ENCODE assay signal across 26 cellular contexts in genomic region chr6:37105782-37106137, GRCh38.
DNase-seq lines count a peak whose midpoint lies in the region; ATAC-seq and TF ChIP-seq lines count a peak whose summit lies in the region.
"Had no signal": no experiment of that assay in that cellular context is flagged by ENCODE, and none has a peak within 500 bp of the region (broad histone marks: within the 10 kb centered on the region; RNA-seq: fewer than 3 reads in every experiment).

No MANE protein-coding gene starts in this region.

- H3K79me1 ChIP-seq in mesendoderm (ENCODE audit: low read length) = no peaks in the 10 kb centered on the region

- no peak overlapping the region for H3K4ac ChIP-seq in mesendoderm (ENCODE audit: low read depth, low read length)

- H4K8ac ChIP-seq in mesendoderm (ENCODE audit: low read depth, low read length) = no peak overlapping the region

- POLR2A ChIA-PET in WTC11 (lab: Charles Lee) = no interaction called here

- peak overlapping the region; percentile 62 for H3K56ac ChIP-seq in mesendoderm (ENCODE audit: low read length)

- no peaks in the 10 kb centered on the region for H3K27me3 Mint-ChIP-seq in natural killer cell treated with Interleukin-12 subunit alpha and Interleukin-12 subunit beta and Interleukin-15 and Interleukin-18, amount 100 ng/mL, for 72 hours
- no peaks in the 10 kb centered on the region for H3K27me3 Mint-ChIP-seq in natural killer cell (ENCODE audit: low read depth in 2 of 2)
- no peaks in the 10 kb centered on the region for H3K27me3 Mint-ChIP-seq in WTC11 (ENCODE audit: low read depth)
- H3K27me3 Mint-ChIP-seq: central memory CD8-positive, alpha-beta T cell had no signal

- H2BK15ac ChIP-seq in mesendoderm (replicated peaks; ENCODE audit: low read depth) = no peak overlapping the region

- H2BK120ac ChIP-seq in mesendoderm (ENCODE audit: low read depth, low read length) = no peak overlapping the region

- no peak overlapping the region for H2AK5ac ChIP-seq in mesendoderm (ENCODE audit: low read length)

- peak overlapping the region; percentile 10 for H3K27ac ChIP-seq in mesendoderm (ENCODE audit: low read depth, low read length)
- H3K27ac ChIP-seq: ascending aorta, HL-60 had no signal

- peaks cover 4% of the 10 kb centered on the region for H3K36me3 Mint-ChIP-seq in natural killer cell treated with Interleukin-12 subunit alpha and Interleukin-12 subunit beta and Interleukin-15 and Interleukin-18, amount 100 ng/mL, for 72 hours
- H3K36me3 Mint-ChIP-seq in natural killer cell = no peaks in the 10 kb centered on the region
- H3K36me3 Mint-ChIP-seq in WTC11 = peaks cover 15% of the 10 kb centered on the region
- H3K36me3 Mint-ChIP-seq: activated naive CD8-positive, alpha-beta T cell treated with anti-CD3 and anti-CD28 coated beads for 36 hours had no signal

- H3K9ac ChIP-seq in mesendoderm (ENCODE audit: low read length) = no peak overlapping the region

- ATAC-seq in natural killer cell treated with Interleukin-12 subunit alpha and Interleukin-12 subunit beta and Interleukin-15 and Interleukin-18, amount 100 ng/mL, for 72 hours = no peak
- no peak for ATAC-seq in natural killer cell
- no peak for ATAC-seq in WTC11
- ATAC-seq: Right ventricle myocardium inferior had no signal

- H3K9me3 Mint-ChIP-seq in natural killer cell treated with Interleukin-12 subunit alpha and Interleukin-12 subunit beta and Interleukin-15 and Interleukin-18, amount 100 ng/mL, for 72 hours = peaks cover 2% of the 10 kb centered on the region
- no peaks in the 10 kb centered on the region for H3K9me3 Mint-ChIP-seq in natural killer cell
- no peaks in the 10 kb centered on the region for H3K9me3 Mint-ChIP-seq in WTC11
- H3K9me3 Mint-ChIP-seq: activated naive CD8-positive, alpha-beta T cell treated with anti-CD3 and anti-CD28 coated beads for 36 hours; activated T-helper 2 cell treated with anti-CD3 and anti-CD28 coated beads, Interferon-gamma antibody, Interleukin-2, Interleukin-4, amounts not matched to agents 10 μg/mL and 5 μg/mL and 100 μg/mL, durations not matched to agents 14 hours and 24 hours and 36 hours; central memory CD8-positive, alpha-beta T cell had no signal

- no peak overlapping the region for H3K4me2 ChIP-seq in mesendoderm (ENCODE audit: low read length)

- H3K4me3 Mint-ChIP-seq in natural killer cell treated with Interleukin-12 subunit alpha and Interleukin-12 subunit beta and Interleukin-15 and Interleukin-18, amount 100 ng/mL, for 72 hours = peak overlapping the region; percentile 65
- no peak overlapping the region for H3K4me3 Mint-ChIP-seq in natural killer cell
- H3K4me3 Mint-ChIP-seq in WTC11 = no peak overlapping the region
- H3K4me3 Mint-ChIP-seq: activated naive CD8-positive, alpha-beta T cell treated with anti-CD3 and anti-CD28 coated beads for 36 hours; central memory CD8-positive, alpha-beta T cell had no signal

- no peak for DNase-seq in natural killer cell treated with Interleukin-12 subunit alpha and Interleukin-12 subunit beta and Interleukin-15 and Interleukin-18, amount 100 ng/mL, for 72 hours (ENCODE audit: low spot score)
- DNase-seq in natural killer cell (no peak), WTC11 (ENCODE audit: low spot score) (no peak), mesendoderm (no peak), NCI-H2196 treated with DMSO at 0.1 percent for 48 hours (lab: John Stamatoyannopoulos, UW; ENCODE audit: unreplicated experiment) (no peak), NCI-H1092 treated with DMSO at 0.1 percent for 48 hours (lab: John Stamatoyannopoulos, UW) (no peak), NCI-H1694 (lab: John Stamatoyannopoulos, UW) (no peak)
- DNase-seq in central memory CD4-positive, alpha-beta T cell = no peak
- DNase-seq: ACHN; activated CD4-positive, alpha-beta T cell treated with anti-CD3 and anti-CD28 coated beads for 48 hours; activated naive CD8-positive, alpha-beta T cell treated with anti-CD3 and anti-CD28 coated beads for 36 hours; C1 segment of cervical spinal cord; EL; HCEC 1CT; head of caudate nucleus; IMR-90; NCI-H1105 treated with DMSO at 0.1 percent for 48 hours; NCI-H2029 treated with DMSO at 0.1 percent for 48 hours; NCI-H226; NCI-H748 treated with DMSO at 0.1 percent for 48 hours; uterus had no signal

- no peak overlapping the region for H3K4me3 ChIP-seq in mesendoderm (ENCODE audit: low read length)
- H3K4me3 ChIP-seq: ascending aorta, uterus had no signal

- H3K27ac Mint-ChIP-seq in natural killer cell treated with Interleukin-12 subunit alpha and Interleukin-12 subunit beta and Interleukin-15 and Interleukin-18, amount 100 ng/mL, for 72 hours = peak overlapping the region; percentile 22 to 29
- H3K27ac Mint-ChIP-seq in natural killer cell (peak overlapping the region in 1 of 2 donors; percentile 10), WTC11 (peak overlapping the region; percentile 95)
- H3K27ac Mint-ChIP-seq: activated naive CD8-positive, alpha-beta T cell treated with anti-CD3 and anti-CD28 coated beads for 36 hours; activated T-helper 2 cell treated with anti-CD3 and anti-CD28 coated beads, Interferon-gamma antibody, Interleukin-2, Interleukin-4, amounts not matched to agents 10 μg/mL and 5 μg/mL and 100 μg/mL, durations not matched to agents 14 hours and 24 hours and 36 hours had no signal

- H2BK5ac ChIP-seq in mesendoderm (ENCODE audit: low read length) = no peak overlapping the region

- CTCF ChIA-PET in WTC11 (lab: Charles Lee) = interaction anchor here (0.7 to 2.0 kb wide), 3 partner anchors 10 to 88 kb away, joined by 3 to 6 read pairs (median 4); no protein-coding TSS in a partner anchor

- H3K79me2 ChIP-seq in mesendoderm (ENCODE audit: control insufficient read depth, insufficient read depth, low read length) = no peaks in the 10 kb centered on the region

- H3K23ac ChIP-seq in mesendoderm (ENCODE audit: low read length) = no peak overlapping the region

- H3K27me3 ChIP-seq in mesendoderm (ENCODE audit: insufficient read depth, low read length, poor library complexity) = no peaks in the 10 kb centered on the region
- H3K27me3 ChIP-seq: ascending aorta, uterus had no signal

- H3K36me3 ChIP-seq in mesendoderm (ENCODE audit: control insufficient read depth, insufficient read depth, low read length) = no peaks in the 10 kb centered on the region
- H3K36me3 ChIP-seq: ascending aorta, uterus had no signal

- H4K5ac ChIP-seq in mesendoderm (ENCODE audit: low read length) = no peak overlapping the region

- H3K4me1 ChIP-seq in mesendoderm (ENCODE audit: control insufficient read depth, low read depth, low read length) = peaks cover 30% of the 10 kb centered on the region

- TF ChIP-seq CTCF in natural killer cell (IDR thresholded peaks at IDR 0.05) (no peak), WTC11 (IDR thresholded peaks at IDR 0.05) (no peak)

- intact Hi-C loops in natural killer cell (cut with micrococcal nuclease) = no loop called here

- H3K4me1 Mint-ChIP-seq in natural killer cell treated with Interleukin-12 subunit alpha and Interleukin-12 subunit beta and Interleukin-15 and Interleukin-18, amount 100 ng/mL, for 72 hours (ENCODE audit: low read depth in 2 of 2) = peaks cover 41 to 50% of the 10 kb centered on the region in 2 donors
- peaks cover 22 to 25% of the 10 kb centered on the region in 2 donors for H3K4me1 Mint-ChIP-seq in natural killer cell
- peaks cover 71% of the 10 kb centered on the region for H3K4me1 Mint-ChIP-seq in WTC11

- peak overlapping the region; percentile 2 for H3K18ac ChIP-seq in mesendoderm (ENCODE audit: low read length)

TF ChIP-seq in WTC11, 78 proteins besides CTCF, POLR2A, EP300 and RAD21:
- no peak for TF ChIP-seq GTF2I (CRISPR knock-in tag; conservative IDR thresholded peaks at IDR 0.05)
- no peak for TF ChIP-seq AR (CRISPR knock-in tag; IDR thresholded peaks at IDR 0.05)
- no peak for TF ChIP-seq JAZF1 (CRISPR knock-in tag; IDR thresholded peaks at IDR 0.05)
- no peak for TF ChIP-seq KAT7 (CRISPR knock-in tag; IDR thresholded peaks at IDR 0.05; ENCODE audit: borderline replicate concordance)
- no peak for TF ChIP-seq HMGXB4 (CRISPR knock-in tag; IDR thresholded peaks at IDR 0.05)
TF ChIP-seq in WTC11: peak in this region for 0.
